In genomic region chr5:75055727-75056144, GRCh38 we compare ENCODE assay signal across 18 cellular contexts. TPM values are rescaled to one million over a fixed set of nuclear protein-coding genes. Genes with fewer than 3 reads are reported as not detected.
DNase-seq lines count a peak whose midpoint lies in the region; ATAC-seq and TF ChIP-seq lines count a peak whose summit lies in the region.
"Had no signal": no experiment of that assay in that cellular context is flagged by ENCODE, and none has a peak within 500 bp of the region (broad histone marks: within the 10 kb centered on the region; RNA-seq: fewer than 3 reads in every experiment).

No MANE protein-coding gene starts in this region.

- H3K36me3 Mint-ChIP-seq in H9 (ENCODE audit: insufficient read depth in 1 of 3, low read depth in 3 of 3), result peaks cover 0 to 4% (median 0%) of the 10 kb centered on the region in 3 experiments; a peak in 1 of 7 replicates
- no peaks in the 10 kb centered on the region for H3K36me3 Mint-ChIP-seq in activated CD4-positive, alpha-beta memory T cell treated with anti-CD3 and anti-CD28 coated beads, Interleukin-2, amount 10 ng/mL, durations not matched to agents 7 days and 5 days (ENCODE audit: low read depth)

- H3K27me3 ChIP-seq in H9 (ENCODE audit: insufficient read depth, low read length) (no peaks in the 10 kb centered on the region; the same call in 1 of the 2 replicates), body of pancreas (no peaks in the 10 kb centered on the region)
- H3K27me3 ChIP-seq: gastroesophageal sphincter had no signal

- H3K79me1 ChIP-seq in H9 (ENCODE audit: insufficient read depth, low read depth, low read length, poor library complexity, severe bottlenecking), result no peaks in the 10 kb centered on the region

- no peaks in the 10 kb centered on the region for H3K36me3 ChIP-seq in body of pancreas (replicated peaks in 1 of 2; ENCODE audit: insufficient read depth in 1 of 2, low read depth in 2 of 2)
- H3K36me3 ChIP-seq: gastroesophageal sphincter had no signal

- H3K9me3 Mint-ChIP-seq in H9, result no peaks in the 10 kb centered on the region; a peak in 2 of 5 replicates
- H3K9me3 Mint-ChIP-seq in activated CD4-positive, alpha-beta memory T cell treated with anti-CD3 and anti-CD28 coated beads, Interleukin-2, amount 10 ng/mL, durations not matched to agents 7 days and 5 days, result no peaks in the 10 kb centered on the region
- H3K9me3 Mint-ChIP-seq: activated naive CD4-positive, alpha-beta T cell treated with anti-CD3 and anti-CD28 coated beads for 36 hours had no signal

- DNase-seq in AG20443 (ENCODE audit: low spot score) (peak; percentile 37), H9 (peak; percentile 81), cerebellar cortex (ENCODE audit: low spot score) (peak; percentile 96), kidney tubule cell (ENCODE audit: low spot score) (peak; percentile 83), body of pancreas (no peak), NCI-H2081 (lab: John Stamatoyannopoulos, UW) (no peak)
- DNase-seq in activated CD4-positive, alpha-beta memory T cell treated with anti-CD3 and anti-CD28 coated beads, Interleukin-2, amount 10 ng/mL, durations not matched to agents 7 days and 5 days, result no peak
- DNase-seq: activated naive CD4-positive, alpha-beta T cell treated with anti-CD3 and anti-CD28 coated beads for 36 hours; NCI-H1105 treated with DMSO at 0.1 percent for 48 hours; NCI-H526 treated with DMSO at 0.1 percent for 48 hours; psoas muscle; RPMI8226; stimulated activated CD4-positive, alpha-beta T cell treated with anti-CD3 and anti-CD28 coated beads, Interleukin-2, amount 100 ng/mL, for 48 hours; stimulated activated naive CD8-positive, alpha-beta T cell treated with anti-CD3 and anti-CD28 coated beads, Interleukin-15, Interleukin-2, amounts not matched to agents 100 U/mL and 50 U/mL, for 24 hours had no signal

- no peak overlapping the region for H3K23ac ChIP-seq in H9 (ENCODE audit: insufficient read length, low read depth, low read length)

- H2BK20ac ChIP-seq in H9 (ENCODE audit: low read depth, low read length, poor library complexity, severe bottlenecking), result no peak overlapping the region

- intact Hi-C loops in body of pancreas (cut with DNase I), result loop anchor here (10.0 kb wide), 1 partner anchor 121 kb away; no protein-coding TSS in a partner anchor

- H2AFZ ChIP-seq in H9 (ENCODE audit: low read length), result no peak overlapping the region

- no peak overlapping the region for H2BK5ac ChIP-seq in H9 (ENCODE audit: insufficient read length, low read length)

- H3K14ac ChIP-seq in H9 (ENCODE audit: insufficient read depth, low read length), result no peak overlapping the region

- H3K9ac ChIP-seq in H9 (ENCODE audit: extremely low read depth, insufficient read length, low read length), result no peak overlapping the region

- peaks cover 13% of the 10 kb centered on the region; the same call in 1 of the 2 replicates for H3K79me2 ChIP-seq in H9 (ENCODE audit: insufficient read depth, low read length)

- no peak overlapping the region for H2BK15ac ChIP-seq in H9 (ENCODE audit: low read depth, low read length)

- peaks cover 13% of the 10 kb centered on the region for H3K23me2 ChIP-seq in H9 (ENCODE audit: insufficient read length, low read depth, low read length, poor library complexity, severe bottlenecking)

- peaks cover 45 to 46% of the 10 kb centered on the region in 2 experiments for H3K4me1 Mint-ChIP-seq in H9
- H3K4me1 Mint-ChIP-seq in activated CD4-positive, alpha-beta memory T cell treated with anti-CD3 and anti-CD28 coated beads, Interleukin-2, amount 10 ng/mL, durations not matched to agents 7 days and 5 days, result peaks cover 57% of the 10 kb centered on the region

- no peak overlapping the region for H4K8ac ChIP-seq in H9 (replicated peaks; ENCODE audit: insufficient read length, low read depth, low read length)

- no peaks in the 10 kb centered on the region for H4K20me1 ChIP-seq in H9 (ENCODE audit: control insufficient read depth, insufficient read depth, insufficient read length)

- peak overlapping the region; percentile 98 for H3K27ac ChIP-seq in H9 (ENCODE audit: insufficient read length, low read depth, low read length)
- no peak overlapping the region for H3K27ac ChIP-seq in body of pancreas
- H3K27ac ChIP-seq: C4-2B, psoas muscle had no signal

- H3K4me1 ChIP-seq in H9 (ENCODE audit: insufficient read depth, low read length) (peaks cover 23% of the 10 kb centered on the region), body of pancreas (peaks cover 20% of the 10 kb centered on the region)

- TF ChIP-seq POLR2A in body of pancreas (IDR thresholded peaks at IDR 0.05), result no peak

- CTCF ChIA-PET in activated CD4-positive, alpha-beta memory T cell treated with anti-CD3 and anti-CD28 coated beads, Interleukin-2, amount 10 ng/mL, durations not matched to agents 7 days and 5 days (lab: Charles Lee), result interaction anchor here (1.0 to 1.4 kb wide), 2 partner anchors 11 to 121 kb away, joined by 3 to 4 read pairs; no protein-coding TSS in a partner anchor

- no peaks in the 10 kb centered on the region for H3K9me3 ChIP-seq in H9 (ENCODE audit: control insufficient read depth, low read depth, low read length)
- no peaks in the 10 kb centered on the region for H3K9me3 ChIP-seq in body of pancreas
- H3K9me3 ChIP-seq: gastroesophageal sphincter, psoas muscle had no signal

- POLR2A ChIA-PET in activated CD4-positive, alpha-beta memory T cell treated with anti-CD3 and anti-CD28 coated beads, Interleukin-2, amount 10 ng/mL, durations not matched to agents 7 days and 5 days (lab: Charles Lee), result interaction anchor here (1.1 kb wide), 1 partner anchor 17 kb away, joined by 3 read pairs; no protein-coding TSS in a partner anchor

- no peak overlapping the region for H4K5ac ChIP-seq in H9 (ENCODE audit: insufficient read length, low read depth, low read length)

- H3K27me3 Mint-ChIP-seq in H9 (ENCODE audit: low read depth), result peaks cover 32% of the 10 kb centered on the region
- peaks cover 35% of the 10 kb centered on the region for H3K27me3 Mint-ChIP-seq in activated CD4-positive, alpha-beta memory T cell treated with anti-CD3 and anti-CD28 coated beads, Interleukin-2, amount 10 ng/mL, durations not matched to agents 7 days and 5 days

- H2BK120ac ChIP-seq in H9 (ENCODE audit: low read depth, low read length, poor library complexity, severe bottlenecking), result no peak overlapping the region

- H3K4me3 ChIP-seq in body of pancreas, result no peak overlapping the region
- H3K4me3 ChIP-seq: gastroesophageal sphincter, lung, psoas muscle had no signal

- no peak for TF ChIP-seq CTCF in H9 (conservative IDR thresholded peaks at IDR 0.05)
- TF ChIP-seq CTCF in body of pancreas (IDR thresholded peaks at IDR 0.05), result no peak

- ATAC-seq in body of pancreas, result no peak
- no peak for ATAC-seq in GM21723 (IDR thresholded peaks at IDR 0.05; ENCODE audit: unreplicated experiment)
- ATAC-seq: gastroesophageal sphincter; psoas muscle; stimulated activated naive CD8-positive, alpha-beta T cell treated with anti-CD3 and anti-CD28 coated beads, Interleukin-15, Interleukin-2, amounts not matched to agents 100 U/mL and 50 U/mL, for 24 hours had no signal

- no peak overlapping the region for H3K4ac ChIP-seq in H9 (ENCODE audit: low read depth, low read length)

- no peak overlapping the region for H3K56ac ChIP-seq in H9 (ENCODE audit: insufficient read length, low read depth, low read length)

- H2AK5ac ChIP-seq in H9 (ENCODE audit: insufficient read length, low read length), result no peak overlapping the region

- no peak overlapping the region for H4K91ac ChIP-seq in H9 (ENCODE audit: insufficient read length, low read depth, low read length)

- no peak overlapping the region for H2BK12ac ChIP-seq in H9 (ENCODE audit: insufficient read length, low read depth, low read length)

- H3K4me2 ChIP-seq in H9 (ENCODE audit: insufficient read depth, insufficient read length, low read length), result no peak overlapping the region

- H3K4me3 Mint-ChIP-seq in H9, result peak overlapping the region in 1 of 2 experiments; percentile 70; a peak in 2 of 5 replicates
- H3K4me3 Mint-ChIP-seq in activated CD4-positive, alpha-beta memory T cell treated with anti-CD3 and anti-CD28 coated beads, Interleukin-2, amount 10 ng/mL, durations not matched to agents 7 days and 5 days, result no peak overlapping the region
- H3K4me3 Mint-ChIP-seq: activated naive CD4-positive, alpha-beta T cell treated with anti-CD3 and anti-CD28 coated beads for 36 hours had no signal

- H3T11ph ChIP-seq in H9 (ENCODE audit: low read length), result no peak overlapping the region

- WGBS in H9 (ENCODE audit: extremely low coverage, insufficient read length, low lambda C conversion rate), result no CpG with 5 or more reads among the region's 1 CpG
- WGBS in body of pancreas, 2 donors, result 57 to 91% methylated on average over 1 of the region's 1 CpG

- peak overlapping the region; percentile 63 to 88 (median 86); a peak in 6 of 7 replicates for H3K27ac Mint-ChIP-seq in H9
- no peak overlapping the region for H3K27ac Mint-ChIP-seq in activated CD4-positive, alpha-beta memory T cell treated with anti-CD3 and anti-CD28 coated beads, Interleukin-2, amount 10 ng/mL, durations not matched to agents 7 days and 5 days
- H3K27ac Mint-ChIP-seq: activated naive CD4-positive, alpha-beta T cell treated with anti-CD3 and anti-CD28 coated beads for 36 hours had no signal

- H3K18ac ChIP-seq in H9 (ENCODE audit: insufficient read length, low read depth, low read length), result no peak overlapping the region

RNA-seq across cellular contexts. Expression of gene GCNT4, which starts 3.4 kb away (rescaled TPM):
- 0.63 and 0.66 TPM in 2 replicates for total RNA-seq in H9 (2021)
- 1 to 10 TPM; 1.5 to 1.6 TPM for total RNA-seq in activated CD4-positive, alpha-beta memory T cell treated with anti-CD3 and anti-CD28 coated beads, Interleukin-2, amount 10 ng/mL, durations not matched to agents 7 days and 5 days
- total RNA-seq in body of pancreas, result 1 to 10 TPM; 3.3 to 4.2 TPM

Comparison
In these comparisons a context has a peak if more than half of its experiments do, and no peak if none do; other contexts are left out.
1. DNase-seq: peak in AG20443 (single experiment), H9 (single experiment), cerebellar cortex (single experiment) and kidney tubule cell (single experiment); none in activated CD4-positive, alpha-beta memory T cell treated with anti-CD3 and anti-CD28 coated beads, Interleukin-2, amount 10 ng/mL, durations not matched to agents 7 days and 5 days (single experiment), body of pancreas (0 of 4) and NCI-H2081 (0 of 2).